13 cellular contexts compared by ENCODE assay signal in the genomic region with DNA sequence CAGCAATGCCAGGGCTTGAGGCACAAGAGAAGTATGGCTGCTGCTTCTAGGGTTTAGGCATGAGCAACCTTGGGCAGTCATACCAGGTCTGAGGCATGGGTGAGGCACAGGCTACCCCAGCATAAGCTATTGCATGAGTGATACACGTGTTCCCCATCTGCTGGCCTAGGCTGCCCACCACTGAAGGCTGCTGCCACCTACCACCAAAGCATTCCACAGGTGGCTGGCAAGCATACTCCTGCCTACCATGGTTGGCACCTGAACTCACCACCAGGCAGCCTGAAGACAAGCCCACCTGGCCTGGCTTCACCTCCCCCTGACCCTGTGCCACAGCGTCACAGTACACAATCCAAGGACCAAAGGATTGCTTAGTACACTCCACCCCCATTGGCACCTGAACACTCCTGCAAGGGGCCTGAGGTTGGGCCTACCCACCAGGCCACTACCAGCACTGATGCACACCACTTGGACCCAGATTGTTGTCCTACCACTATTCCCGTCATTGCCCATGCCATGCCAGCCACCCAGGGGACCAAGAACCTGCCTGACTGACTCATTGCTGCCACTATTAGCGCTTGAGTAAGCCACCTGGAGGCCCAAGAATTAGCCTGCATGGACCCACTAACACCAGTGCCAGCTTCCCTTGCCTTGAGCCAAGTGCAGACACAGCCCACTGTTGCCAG.
"Had no signal": no experiment of that assay in that cellular context is flagged by ENCODE, and none has a peak within 500 bp of the region (broad histone marks: within the 10 kb centered on the region; RNA-seq: fewer than 3 reads in every experiment).

No MANE protein-coding gene starts in this region.

- H3K4me1 Mint-ChIP-seq: central memory CD8-positive, alpha-beta T cell had no signal

- H3K36me3 ChIP-seq: vagina had no signal

- H3K27ac ChIP-seq: epithelial cell of prostate, right atrium auricular region, stomach, thoracic aorta, vagina had no signal

- H3K27me3 ChIP-seq: right atrium auricular region, stomach, vagina had no signal

- H3K4me3 Mint-ChIP-seq: central memory CD8-positive, alpha-beta T cell; T-helper 2 cell treated with Interferon-gamma antibody and Interleukin-4, amounts not matched to agents 5 μg/mL and 100 μg/mL, for 36 hours had no signal

- H3K27ac Mint-ChIP-seq: T-helper 2 cell treated with Interferon-gamma antibody and Interleukin-4, amounts not matched to agents 5 μg/mL and 100 μg/mL, for 36 hours had no signal

- ATAC-seq: activated CD4-positive, CD25-positive, alpha-beta regulatory T cell treated with anti-CD3 and anti-CD28 coated beads, Interleukin-2, amount 50 U/mL, for 24 hours had no signal

- H3K4me1 ChIP-seq: right atrium auricular region, stomach, vagina had no signal

- H3K4me3 ChIP-seq: right atrium auricular region, stomach, thoracic aorta, vagina had no signal

- DNase-seq: activated CD4-positive, alpha-beta T cell treated with anti-CD3 and anti-CD28 coated beads, Interleukin-2, amount 50 U/mL, for 4 hours; activated gamma-delta T cell treated with Interleukin-2 at 50 U/mL for 16 hours; activated T-cell treated with anti-CD3 and anti-CD28 coated beads, Interleukin-2, amount 50 U/mL, for 48 hours; effector memory CD4-positive, alpha-beta T cell; small intestine; stomach had no signal

- H3K27me3 Mint-ChIP-seq: central memory CD8-positive, alpha-beta T cell had no signal
